16 cellular contexts compared by ENCODE assay signal in genomic region chr9:121023064-121023463, GRCh38. TPM values are rescaled to one million over a fixed set of nuclear protein-coding genes. Genes with fewer than 3 reads are reported as not detected.
DNase-seq lines count a peak whose midpoint lies in the region; ATAC-seq, FAIRE-seq and TF ChIP-seq lines count a peak whose summit lies in the region.
"Had no signal": no experiment of that assay in that cellular context is flagged by ENCODE, and none has a peak within 500 bp of the region (broad histone marks: within the 10 kb centered on the region; RNA-seq: fewer than 3 reads in every experiment).

No MANE protein-coding gene starts in this region.

- TF ChIP-seq EP300 in GM12878 (IDR thresholded peaks at IDR 0.05; ENCODE audit: borderline replicate concordance in 1 of 2, control insufficient read depth in 1 of 2, low read depth in 2 of 2, low read length in 2 of 2): no peak

- intact Hi-C loops in Caco-2 (cut with micrococcal nuclease; ENCODE audit: unreplicated experiment): loop anchor here (2.0 kb wide), 1 partner anchor 32 kb away; no protein-coding TSS in a partner anchor
- intact Hi-C loops in GM12878 (cut with micrococcal nuclease; ENCODE audit: unreplicated experiment): no loop called here

- no peak overlapping the region for H3K4me2 ChIP-seq in GM12878 (ENCODE audit: control insufficient read depth, insufficient read depth)
- H3K4me2 ChIP-seq in keratinocyte (ENCODE audit: control insufficient read depth, extremely low read depth, insufficient read depth, low read depth, low read length): no peak overlapping the region

- no peak overlapping the region for H3K9ac ChIP-seq in GM12878 (ENCODE audit: control insufficient read depth, insufficient read depth, low read length)
- no peak overlapping the region for H3K9ac ChIP-seq in keratinocyte (ENCODE audit: control insufficient read depth, extremely low read depth, insufficient read depth, low read length)

- H3K27me3 ChIP-seq in Caco-2 (replicated peaks; ENCODE audit: control insufficient read depth, insufficient read depth, low read length): no peaks in the 10 kb centered on the region
- no peaks in the 10 kb centered on the region for H3K27me3 ChIP-seq in HL-60 (ENCODE audit: insufficient read depth, poor library complexity, severe bottlenecking)
- H3K27me3 ChIP-seq in GM12878 (replicated peaks in 1 of 2; ENCODE audit: control insufficient read depth in 2 of 2, insufficient read depth in 2 of 2, low read length in 1 of 2): no peaks in the 10 kb centered on the region
- no peaks in the 10 kb centered on the region for H3K27me3 ChIP-seq in keratinocyte (ENCODE audit: control insufficient read depth, extremely low read depth, insufficient read depth, low read length)

- H3K4me1 Mint-ChIP-seq in Caco-2 (ENCODE audit: low read depth, unreplicated experiment): no peaks in the 10 kb centered on the region
- H3K4me1 Mint-ChIP-seq: activated naive CD4-positive, alpha-beta T cell treated with anti-CD3 and anti-CD28 coated beads, Interleukin-2, amount 50 U/mL, for 24 hours; stimulated activated naive CD8-positive, alpha-beta T cell treated with anti-CD3 and anti-CD28 coated beads, Interleukin-15, amount 100 ng/mL, for 72 hours had no signal

- TF ChIP-seq POLR2A in GM12878 (IDR thresholded peaks at IDR 0.05; ENCODE audit: low read depth, low read length): no peak

- dilution Hi-C loops in keratinocyte (cut with MboI; ENCODE audit: extremely low pct_ligation_motif_present, low sequenced_read_pairs): no loop called here

- ATAC-seq in GM12878: 0 out of 3 replicates have a peak, but pooled peaks have one; percentile 32
- ATAC-seq in HG03097 (IDR thresholded peaks at IDR 0.05; ENCODE audit: low FRiP score, unreplicated experiment): no peak
- no peak for ATAC-seq in HG02623 (IDR thresholded peaks at IDR 0.05; ENCODE audit: unreplicated experiment)
- ATAC-seq: stimulated activated naive CD8-positive, alpha-beta T cell treated with anti-CD3 and anti-CD28 coated beads, Interleukin-15, amount 100 ng/mL, for 72 hours had no signal

- no peaks in the 10 kb centered on the region for H3K36me3 Mint-ChIP-seq in Caco-2 (ENCODE audit: insufficient read depth, unreplicated experiment)

- no peaks in the 10 kb centered on the region for H3K9me3 Mint-ChIP-seq in Caco-2 (ENCODE audit: unreplicated experiment)
- H3K9me3 Mint-ChIP-seq: activated naive CD4-positive, alpha-beta T cell treated with anti-CD3 and anti-CD28 coated beads, Interleukin-2, amount 50 U/mL, for 24 hours; dendritic cell treated with granulocyte-macrophage colony-stimulating factor and Interleukin-4, amounts not matched to agents 40 ng/mL and 50 ng/mL, for 4 days; stimulated activated naive CD8-positive, alpha-beta T cell treated with anti-CD3 and anti-CD28 coated beads, Interleukin-15, amount 100 ng/mL, for 72 hours; T-helper 1 cell treated with Interleukin-12 subunit alpha and Interleukin-12 subunit beta and Interleukin-4 antibody, amounts not matched to agents 30 μg/mL and 1 μg/mL, for 36 hours had no signal

- H3K4me3 Mint-ChIP-seq in Caco-2 (ENCODE audit: unreplicated experiment): no peak overlapping the region
- H3K4me3 Mint-ChIP-seq: activated naive CD4-positive, alpha-beta T cell treated with anti-CD3 and anti-CD28 coated beads, Interleukin-2, amount 50 U/mL, for 24 hours; dendritic cell treated with granulocyte-macrophage colony-stimulating factor and Interleukin-4, amounts not matched to agents 40 ng/mL and 50 ng/mL, for 4 days; stimulated activated naive CD8-positive, alpha-beta T cell treated with anti-CD3 and anti-CD28 coated beads, Interleukin-15, amount 100 ng/mL, for 72 hours; T-helper 1 cell treated with Interleukin-12 subunit alpha and Interleukin-12 subunit beta and Interleukin-4 antibody, amounts not matched to agents 30 μg/mL and 1 μg/mL, for 36 hours had no signal

- CTCF ChIA-PET in Caco-2 (lab: Charles Lee) (interaction anchor here (1.0 to 1.8 kb wide), 2 partner anchors 33 to 36 kb away, joined by 3 to 18 read pairs; no protein-coding TSS in a partner anchor), GM12878 (lab: Yijun Ruan, JAX) (interaction anchor here (1.0 to 3.8 kb wide), 3 partner anchors 13 to 291 kb away, joined by 3 to 13 read pairs (median 3); no protein-coding TSS in a partner anchor)

- H3K4me1 ChIP-seq in Caco-2 (no peaks in the 10 kb centered on the region), GM12878 (ENCODE audit: control insufficient read depth, insufficient read depth, low read length) (no peaks in the 10 kb centered on the region), keratinocyte (ENCODE audit: control insufficient read depth, extremely low read depth, insufficient read depth, low read length) (no peaks in the 10 kb centered on the region)

- peak in 1 of 2 experiments; percentile 20 for DNase-seq in Caco-2
- DNase-seq in HL-60 (ENCODE audit: low read depth in 1 of 2, low spot score in 1 of 2): peak in 1 of 2 experiments; percentile 3
- DNase-seq in GM12878 (ENCODE audit: low read depth, low spot score): no peak
- no peak for DNase-seq in keratinocyte (ENCODE audit: low read depth, low spot score)
- DNase-seq in iPS-NIHi11 (ENCODE audit: low spot score): no peak
- DNase-seq in NK-92 (lab: John Stamatoyannopoulos, UW; ENCODE audit: unreplicated experiment): no peak
- DNase-seq: head of caudate nucleus; mesenchymal stem cell; stimulated activated CD4-positive, alpha-beta T cell treated with anti-CD3 and anti-CD28 coated beads, Interleukin-4, amount 100 ng/mL, for 4 hours; stimulated activated naive CD8-positive, alpha-beta T cell treated with anti-CD3 and anti-CD28 coated beads, Interleukin-15, amount 100 ng/mL, for 72 hours had no signal

- H3K9me1 ChIP-seq in keratinocyte (ENCODE audit: control insufficient read depth, extremely low read depth, insufficient read depth, low read length): no peaks in the 10 kb centered on the region

- BruUV-seq in Caco-2 (replicated peaks; lab: Mats Ljungman, UMichigan) (no TSS peak), GM12878 (replicated peaks; lab: Mats Ljungman, UMichigan) (no TSS peak)

- H3K27ac ChIP-seq in HL-60 (replicated peaks) (no peak overlapping the region), GM12878 (ENCODE audit: control insufficient read depth, insufficient read depth) (no peak overlapping the region), keratinocyte (ENCODE audit: control insufficient read depth, insufficient read depth, low read length) (no peak overlapping the region)

- H3K9me3 ChIP-seq in Caco-2 (no peaks in the 10 kb centered on the region), GM12878 (replicated peaks; ENCODE audit: control insufficient read depth, insufficient read depth, low read length) (no peaks in the 10 kb centered on the region), keratinocyte (ENCODE audit: control insufficient read depth, low read depth, low read length) (no peaks in the 10 kb centered on the region)

- POLR2A ChIA-PET in Caco-2 (lab: Charles Lee): no interaction called here
- POLR2A ChIA-PET in GM12878 (lab: Charles Lee): no interaction called here

- no peak for FAIRE-seq in GM12878 (lab: Jason Lieb, UNC)
- FAIRE-seq in keratinocyte (lab: Jason Lieb, UNC): no peak
- FAIRE-seq: GM18507 had no signal

- H2AFZ ChIP-seq in GM12878 (ENCODE audit: control insufficient read depth, low read depth, low read length) (no peak overlapping the region), keratinocyte (ENCODE audit: control insufficient read depth, low read length) (no peak overlapping the region)

- SMC1A ChIA-PET in GM12878 (lab: Charles Lee; ENCODE audit: uncharacterized antibody, unreplicated experiment): no interaction called here

- TF ChIP-seq CTCF in Caco-2 (IDR thresholded peaks at IDR 0.05; ENCODE audit: insufficient read depth in 1 of 2, low read depth in 1 of 2, low read length in 1 of 2, severe bottlenecking in 1 of 2, unreplicated experiment in 1 of 2): peak; percentile 30 to 44
- TF ChIP-seq CTCF in HL-60 (IDR thresholded peaks at IDR 0.05; ENCODE audit: insufficient read depth, low read length): peak; percentile 6
- peak in 1 of 3 experiments; percentile 13; a peak in 1 of 6 replicates for TF ChIP-seq CTCF in GM12878 (IDR thresholded peaks at IDR 0.05 in 2 of 3, conservative IDR thresholded peaks at IDR 0.05 in 1 of 3; ENCODE audit: control insufficient read depth in 2 of 3, extremely low read depth in 1 of 3, insufficient read depth in 1 of 3, low read depth in 3 of 3, low read length in 3 of 3)
- peak in 2 of 3 experiments; percentile 12 to 14 for TF ChIP-seq CTCF in keratinocyte (optimal IDR thresholded peaks at IDR 0.05 in 1 of 3, IDR thresholded peaks at IDR 0.05 in 1 of 3, conservative IDR thresholded peaks at IDR 0.05 in 1 of 3; ENCODE audit: extremely low read depth in 1 of 3, insufficient read depth in 2 of 3, low read length in 3 of 3)

- H3K27ac Mint-ChIP-seq in Caco-2 (ENCODE audit: unreplicated experiment): no peak overlapping the region
- H3K27ac Mint-ChIP-seq: activated naive CD4-positive, alpha-beta T cell treated with anti-CD3 and anti-CD28 coated beads, Interleukin-2, amount 50 U/mL, for 24 hours; dendritic cell treated with granulocyte-macrophage colony-stimulating factor and Interleukin-4, amounts not matched to agents 40 ng/mL and 50 ng/mL, for 4 days; stimulated activated naive CD8-positive, alpha-beta T cell treated with anti-CD3 and anti-CD28 coated beads, Interleukin-15, amount 100 ng/mL, for 72 hours; T-helper 1 cell treated with Interleukin-12 subunit alpha and Interleukin-12 subunit beta and Interleukin-4 antibody, amounts not matched to agents 30 μg/mL and 1 μg/mL, for 36 hours had no signal

- 0% methylated on average over 1 of the region's 1 CpG for WGBS in GM12878 (ENCODE audit: insufficient coverage, insufficient replicate concordance, low lambda C conversion rate, missing lambda C conversion rate)

- H4K20me1 ChIP-seq in GM12878 (ENCODE audit: control insufficient read depth, insufficient read depth) (no peaks in the 10 kb centered on the region), keratinocyte (ENCODE audit: control insufficient read depth, extremely low read depth, insufficient read depth, low read length) (no peaks in the 10 kb centered on the region)

- RAD21 ChIA-PET in GM12878 (lab: Charles Lee; ENCODE audit: unreplicated experiment): interaction anchor here (1.2 kb wide), 1 partner anchor 37 kb away, joined by 4 read pairs; no protein-coding TSS in a partner anchor

- H3K36me3 ChIP-seq in Caco-2 (ENCODE audit: control insufficient read depth, insufficient read depth, low read length) (no peaks in the 10 kb centered on the region), GM12878 (ENCODE audit: control insufficient read depth in 2 of 2, insufficient read depth in 2 of 2, low read length in 1 of 2) (no peaks in the 10 kb centered on the region), keratinocyte (ENCODE audit: control insufficient read depth in 2 of 2, extremely low read depth in 1 of 2, insufficient read depth in 2 of 2, low read length in 2 of 2) (no peaks in the 10 kb centered on the region)

- H3K79me2 ChIP-seq in GM12878 (ENCODE audit: control insufficient read depth, insufficient read depth, low read length) (no peaks in the 10 kb centered on the region), keratinocyte (ENCODE audit: control insufficient read depth, insufficient read depth, low read length) (no peaks in the 10 kb centered on the region)

- no peaks in the 10 kb centered on the region for H3K27me3 Mint-ChIP-seq in Caco-2 (ENCODE audit: insufficient read depth, unreplicated experiment)
- H3K27me3 Mint-ChIP-seq: dendritic cell treated with granulocyte-macrophage colony-stimulating factor and Interleukin-4, amounts not matched to agents 40 ng/mL and 50 ng/mL, for 4 days; stimulated activated naive CD8-positive, alpha-beta T cell treated with anti-CD3 and anti-CD28 coated beads, Interleukin-15, amount 100 ng/mL, for 72 hours had no signal

- H3K4me3 ChIP-seq in Caco-2 (ENCODE audit: low read depth, low read length) (no peak overlapping the region), HL-60 (replicated peaks; ENCODE audit: insufficient read depth, low read length) (no peak overlapping the region), GM12878 (no peak overlapping the region), keratinocyte (ENCODE audit: control insufficient read depth in 2 of 3, extremely low read depth in 1 of 3, insufficient read depth in 2 of 3, low read depth in 1 of 3, low read length in 3 of 3) (no peak overlapping the region)

- no peak for TF ChIP-seq RAD21 in GM12878 (IDR thresholded peaks at IDR 0.05; ENCODE audit: insufficient read depth, low read depth, low read length)

- in situ Hi-C loops in GM12878 (cut with MboI): no loop called here

RNA-seq across cellular contexts. Expression of gene C5, which starts 27.0 kb away (rescaled TPM):
- total RNA-seq in Caco-2 (2022) (10.8 and 14.9 TPM in 2 replicates), GM12878 (2014; rRNA removed) (1.2 and 2.4 TPM in 2 replicates), GM12878 (2014; rRNA removed; fragmentation: Illumina TruSeq; extraction: Trizol) (1.8 and 2.1 TPM in 2 replicates), GM12878 (2021) (1.4 and 1.5 TPM in 2 replicates)
- total RNA-seq in GM12878 (2013; cell fraction: nucleolus; rRNA removed): 1.8 and 2.3 TPM in 2 replicates
- polyA plus RNA-seq in GM12878 (2011; ENCODE audit: low read depth): 1.9 TPM
- polyA plus RNA-seq in GM12878 (2011; rRNA removed) (1.1 and 2.2 TPM in 2 replicates), GM12878 (2014; fragmentation: Illumina TruSeq; extraction: Trizol) (1.2 and 2.4 TPM in 2 replicates), GM12878 (2014; fragmentation: Nextera tagmentation; extraction: Ambion mirVana) (under 1 TPM; 0.39 to 0.60 TPM), GM12878 (2014; rRNA removed) (2.0 and 2.2 TPM in 2 replicates), GM12878 (2016; fragmentation: Nextera tagmentation; extraction: Ambion mirVana) (1 to 10 TPM; 1.1 to 1.5 TPM), keratinocyte (0.49 to 0.76 TPM (median 0.70 TPM) in 3 replicates)
- polyA plus RNA-seq in GM12878 (2011; cell fraction: cytosol; rRNA removed): 0.57 and 0.79 TPM in 2 replicates
- 0.95 and 1.1 TPM in 2 replicates for polyA plus RNA-seq in GM12878 (2011; cell fraction: nucleus; rRNA removed)
- polyA plus RNA-seq in GM12878 (2012): 0.91 and 1.6 TPM in 2 replicates
- 1.5 and 1.8 TPM in 2 replicates for polyA minus RNA-seq in GM12878 (2011; rRNA and poly(A)+ RNA removed)
- polyA minus RNA-seq in GM12878 (2011; cell fraction: cytosol; rRNA and poly(A)+ RNA removed): 1.0 TPM in 1 of 2 replicates, not detected in the other
- 0.48 and 1.2 TPM in 2 replicates for polyA minus RNA-seq in GM12878 (2011; cell fraction: nucleus; rRNA and poly(A)+ RNA removed)
- 0.20 TPM for polyA plus RNA-seq in keratinocyte (2011; ENCODE audit: low read depth)
- 0.30 and 0.51 TPM in 2 replicates for polyA plus RNA-seq in keratinocyte (2011; cell fraction: cytosol; rRNA removed)
- 0.81 and 0.93 TPM in 2 replicates for polyA plus RNA-seq in keratinocyte (2011; cell fraction: nucleus; rRNA removed)
- polyA plus RNA-seq in keratinocyte (2012; ENCODE audit: low replicate concordance): 0.38 TPM in 2 replicates
- 0.20 to 0.61 TPM (median 0.59 TPM) in 3 replicates for polyA minus RNA-seq in keratinocyte
- polyA minus RNA-seq in keratinocyte (2011; cell fraction: cytosol; rRNA and poly(A)+ RNA removed): 0.38 TPM
- 0.21 and 0.62 TPM in 2 replicates for polyA minus RNA-seq in keratinocyte (2011; cell fraction: nucleus; rRNA and poly(A)+ RNA removed)

RNA-seq across cellular contexts. Expression of gene CNTRL, which starts 51.7 kb away (rescaled TPM):
- total RNA-seq in Caco-2 (2022) (12.0 and 14.9 TPM in 2 replicates), GM12878 (2014; rRNA removed) (34.3 and 37.5 TPM in 2 replicates), GM12878 (2014; rRNA removed; fragmentation: Illumina TruSeq; extraction: Trizol) (65.4 and 66.3 TPM in 2 replicates), GM12878 (2021) (48.2 and 50.8 TPM in 2 replicates)
- 235 and 239 TPM in 2 replicates for total RNA-seq in GM12878 (2013; cell fraction: nucleolus; rRNA removed)
- polyA plus RNA-seq in GM12878 (2011; ENCODE audit: low read depth): 13.6 TPM
- polyA plus RNA-seq in GM12878 (2011; rRNA removed) (59.0 and 81.7 TPM in 2 replicates), GM12878 (2014; fragmentation: Illumina TruSeq; extraction: Trizol) (53.9 and 66.5 TPM in 2 replicates), GM12878 (2014; fragmentation: Nextera tagmentation; extraction: Ambion mirVana) (10 to 100 TPM; 20.0 to 22.0 TPM), GM12878 (2014; rRNA removed) (27.2 and 32.1 TPM in 2 replicates), GM12878 (2016; fragmentation: Nextera tagmentation; extraction: Ambion mirVana) (10 to 100 TPM; 37.3 to 40.2 TPM), keratinocyte (2.4 to 5.3 TPM (median 3.5 TPM) in 3 replicates)
- polyA plus RNA-seq in GM12878 (2011; cell fraction: cytosol; rRNA removed): 28.0 and 29.2 TPM in 2 replicates
- polyA plus RNA-seq in GM12878 (2011; cell fraction: nucleus; rRNA removed): 73.2 and 77.1 TPM in 2 replicates
- 18.0 and 24.3 TPM in 2 replicates for polyA plus RNA-seq in GM12878 (2012)
- 53.4 and 58.4 TPM in 2 replicates for polyA minus RNA-seq in GM12878 (2011; rRNA and poly(A)+ RNA removed)
- polyA minus RNA-seq in GM12878 (2011; cell fraction: cytosol; rRNA and poly(A)+ RNA removed): 21.1 and 23.3 TPM in 2 replicates
- 48.0 and 77.5 TPM in 2 replicates for polyA minus RNA-seq in GM12878 (2011; cell fraction: nucleus; rRNA and poly(A)+ RNA removed)
- polyA plus RNA-seq in keratinocyte (2011; ENCODE audit: low read depth): 3.8 TPM
- 1.6 and 2.3 TPM in 2 replicates for polyA plus RNA-seq in keratinocyte (2011; cell fraction: cytosol; rRNA removed)
- 5.2 and 5.4 TPM in 2 replicates for polyA plus RNA-seq in keratinocyte (2011; cell fraction: nucleus; rRNA removed)
- polyA plus RNA-seq in keratinocyte (2012; ENCODE audit: low replicate concordance): 1.5 and 3.4 TPM in 2 replicates
- polyA minus RNA-seq in keratinocyte: 2.6 to 5.9 TPM (median 4.8 TPM) in 3 replicates
- polyA minus RNA-seq in keratinocyte (2011; cell fraction: cytosol; rRNA and poly(A)+ RNA removed): 5.0 TPM
- 1.5 and 7.8 TPM in 2 replicates for polyA minus RNA-seq in keratinocyte (2011; cell fraction: nucleus; rRNA and poly(A)+ RNA removed)
